ENCODE assay signal across 20 cellular contexts in genomic region chr15:89569090-89569745, GRCh38. TPM values are rescaled to one million over a fixed set of nuclear protein-coding genes. Genes with fewer than 3 reads are reported as not detected.
DNase-seq lines count a peak whose midpoint lies in the region; ATAC-seq, FAIRE-seq and TF ChIP-seq lines count a peak whose summit lies in the region.
"Had no signal": no experiment of that assay in that cellular context is flagged by ENCODE, and none has a peak within 500 bp of the region (broad histone marks: within the 10 kb centered on the region; RNA-seq: fewer than 3 reads in every experiment).

No MANE protein-coding gene starts in this region.

- intact Hi-C loops in K562 (cut with micrococcal nuclease): no loop called here

- H3K79me2 ChIP-seq in K562 (ENCODE audit: control insufficient read depth, insufficient read depth, low read length): no peaks in the 10 kb centered on the region
- no peaks in the 10 kb centered on the region for H3K79me2 ChIP-seq in trophoblast cell (ENCODE audit: control insufficient read depth, insufficient read depth, low read length, poor library complexity)
- no peaks in the 10 kb centered on the region for H3K79me2 ChIP-seq in H9 (ENCODE audit: insufficient read depth, low read length)

- H3K9me1 ChIP-seq in K562 (ENCODE audit: control insufficient read depth, insufficient read depth, low read length): no peaks in the 10 kb centered on the region

- H2BK120ac ChIP-seq in trophoblast cell (ENCODE audit: insufficient read depth, low read length, poor library complexity) (no peak overlapping the region), H9 (ENCODE audit: low read depth, low read length, poor library complexity, severe bottlenecking) (no peak overlapping the region)

- no peak overlapping the region for H4K8ac ChIP-seq in trophoblast cell (ENCODE audit: low read depth, low read length)
- H4K8ac ChIP-seq in H9 (replicated peaks; ENCODE audit: insufficient read length, low read depth, low read length): no peak overlapping the region

- ATAC-seq in K562: no peak
- no peak for ATAC-seq in HG03039 (IDR thresholded peaks at IDR 0.05; ENCODE audit: unreplicated experiment)

- no peaks in the 10 kb centered on the region for H4K20me1 ChIP-seq in K562 (replicated peaks; ENCODE audit: control insufficient read depth, insufficient read depth, low read length)
- H4K20me1 ChIP-seq in H9 (ENCODE audit: control insufficient read depth, insufficient read depth, insufficient read length): no peaks in the 10 kb centered on the region

- H3K9ac ChIP-seq in K562 (ENCODE audit: insufficient read depth in 1 of 2, low read depth in 2 of 2, low read length in 2 of 2) (no peak overlapping the region), trophoblast cell (ENCODE audit: low read length) (no peak overlapping the region), H9 (ENCODE audit: extremely low read depth, insufficient read length, low read length) (no peak overlapping the region)

- H3K18ac ChIP-seq in trophoblast cell (ENCODE audit: low read length) (no peak overlapping the region), H9 (ENCODE audit: insufficient read length, low read depth, low read length) (no peak overlapping the region)

- WGBS in K562 (ENCODE audit: insufficient coverage, low coverage, missing lambda C conversion rate): 6% methylated on average over 6 of the region's 7 CpGs
- no CpG with 5 or more reads among the region's 7 CpGs for WGBS in trophoblast cell (ENCODE audit: extremely low coverage, insufficient coverage, insufficient read length)
- no CpG with 5 or more reads among the region's 7 CpGs for WGBS in H9 (ENCODE audit: extremely low coverage, insufficient read length, low lambda C conversion rate)

- H3K4me3 ChIP-seq in HEK293 (ENCODE audit: low read depth, low read length) (no peak overlapping the region), K562 (no peak overlapping the region), trophoblast cell (ENCODE audit: low read depth, low read length) (no peak overlapping the region)

- no peak overlapping the region for H4K12ac ChIP-seq in trophoblast cell (ENCODE audit: low read depth, low read length)

- H3K4me2 ChIP-seq in K562 (ENCODE audit: insufficient read depth, low read length): no peak overlapping the region
- no peak overlapping the region for H3K4me2 ChIP-seq in trophoblast cell (ENCODE audit: low read length)
- no peak overlapping the region for H3K4me2 ChIP-seq in H9 (ENCODE audit: insufficient read depth, insufficient read length, low read length)

- peak; percentile 4 for DNase-seq in ACHN
- DNase-seq in K562 (ENCODE audit: extremely low read depth in 1 of 4, low spot score in 3 of 4): no peak
- peak; percentile 81 to 86 for DNase-seq in trophoblast cell
- no peak for DNase-seq in HT-29 (ENCODE audit: low spot score)
- no peak for DNase-seq in H9
- DNase-seq: AML-193; C1 segment of cervical spinal cord; Calu3; CD4-positive, alpha-beta memory T cell; COR-L47; DMS53; DMS79 treated with DMSO at 0.1 percent for 48 hours; GF-D8; GOT3; HCEC 1CT had no signal

- H3T11ph ChIP-seq in H9 (ENCODE audit: low read length): no peak overlapping the region

- in situ Hi-C loops in ACHN (cut with HindIII; ENCODE audit: low pct_ligation_motif_present, low pct_unique_long_range_greater_than_20kb, low sequenced_read_pairs) (no loop called here), K562 (cut with MboI) (no loop called here)

- POLR2A ChIA-PET in HEK293 (lab: Yijun Ruan, JAX) (interaction anchor here (0.6 to 0.7 kb wide), 2 partner anchors 8 to 117 kb away, joined by 3 to 4 read pairs; no protein-coding TSS in a partner anchor), K562 (lab: Yijun Ruan, JAX) (no interaction called here)

- CTCF ChIA-PET in HEK293 (lab: Yijun Ruan, JAX): interaction anchor here (0.6 to 2.0 kb wide), 3 partner anchors 77 to 209 kb away, joined by 3 to 9 read pairs (median 5); no protein-coding TSS in a partner anchor
- CTCF ChIA-PET in K562 (lab: Yijun Ruan, JAX; ENCODE audit: low intra/inter-chr PET ratio): interaction anchor here (0.7 kb wide), 1 partner anchor 29 kb away, joined by 4 read pairs; no protein-coding TSS in a partner anchor

- H2AFZ ChIP-seq in K562 (ENCODE audit: low read depth, low read length) (no peak overlapping the region), trophoblast cell (ENCODE audit: insufficient read depth, low read length, poor library complexity) (no peak overlapping the region), H9 (ENCODE audit: low read length) (no peak overlapping the region)

- no TSS peak for BruUV-seq in K562 (replicated peaks; lab: Mats Ljungman, UMichigan)

- H2AK5ac ChIP-seq in trophoblast cell (ENCODE audit: low read length) (no peak overlapping the region), H9 (ENCODE audit: insufficient read length, low read length) (no peak overlapping the region)

- no peak for TF ChIP-seq POLR2A in K562 (conservative IDR thresholded peaks at IDR 0.05)

- H3K9me3 Mint-ChIP-seq in H9: peaks cover 3 to 13% of the 10 kb centered on the region in 2 experiments; a peak in 3 of 5 replicates

- H3K23ac ChIP-seq in trophoblast cell (ENCODE audit: low read length) (no peak overlapping the region), H9 (ENCODE audit: insufficient read length, low read depth, low read length) (no peak overlapping the region)

- peaks cover 5% of the 10 kb centered on the region for H3K27me3 Mint-ChIP-seq in H9 (ENCODE audit: low read depth)

- H4K91ac ChIP-seq in trophoblast cell (ENCODE audit: low read depth, low read length) (no peak overlapping the region), H9 (ENCODE audit: insufficient read length, low read depth, low read length) (no peak overlapping the region)

- no peak overlapping the region for H3K4me3 Mint-ChIP-seq in H9
- H3K4me3 Mint-ChIP-seq: CD4-positive, alpha-beta memory T cell had no signal

- H3K4ac ChIP-seq in trophoblast cell (ENCODE audit: low read depth, low read length) (no peak overlapping the region), H9 (ENCODE audit: low read depth, low read length) (no peak overlapping the region)

- H3K9me3 ChIP-seq in HEK293 (ENCODE audit: control insufficient read depth, insufficient read depth, low read depth, low read length) (no peaks in the 10 kb centered on the region), K562 (replicated peaks; ENCODE audit: control insufficient read depth, insufficient read depth, low read depth, low read length) (no peaks in the 10 kb centered on the region), trophoblast cell (ENCODE audit: insufficient read depth, low read depth, low read length) (no peaks in the 10 kb centered on the region), H9 (ENCODE audit: control insufficient read depth, low read depth, low read length) (no peaks in the 10 kb centered on the region)

- no peak overlapping the region for H2BK5ac ChIP-seq in trophoblast cell (ENCODE audit: low read depth, low read length, poor library complexity)
- H2BK5ac ChIP-seq in H9 (ENCODE audit: insufficient read length, low read length): no peak overlapping the region

- no peak overlapping the region for H2BK15ac ChIP-seq in H9 (ENCODE audit: low read depth, low read length)

- H2BK12ac ChIP-seq in trophoblast cell (ENCODE audit: low read length) (no peak overlapping the region), H9 (ENCODE audit: insufficient read length, low read depth, low read length) (no peak overlapping the region)

- H3K56ac ChIP-seq in H9 (ENCODE audit: insufficient read length, low read depth, low read length): no peak overlapping the region

- H3K36me3 ChIP-seq in HEK293 (ENCODE audit: control insufficient read depth in 2 of 2, insufficient read depth in 1 of 2, low read length in 2 of 2) (no peaks in the 10 kb centered on the region; a peak in 1 of 3 replicates), K562 (ENCODE audit: control insufficient read depth, insufficient read depth, low read length) (no peaks in the 10 kb centered on the region), trophoblast cell (ENCODE audit: control insufficient read depth in 1 of 2, insufficient read depth in 2 of 2, low read length in 2 of 2) (no peaks in the 10 kb centered on the region)

- no peak for TF ChIP-seq EP300 in K562 (IDR thresholded peaks at IDR 0.05; ENCODE audit: low read length)

- H2BK20ac ChIP-seq in H9 (ENCODE audit: low read depth, low read length, poor library complexity, severe bottlenecking): no peak overlapping the region

- no peaks in the 10 kb centered on the region for H3K23me2 ChIP-seq in H9 (ENCODE audit: insufficient read length, low read depth, low read length, poor library complexity, severe bottlenecking)

- no peak for FAIRE-seq in K562 (lab: Jason Lieb, UNC)
- FAIRE-seq: GM12891, GM18507, H54 had no signal

- H3K27ac ChIP-seq in HEK293 (ENCODE audit: extremely low read depth, low read depth, low read length) (no peak overlapping the region), K562 (ENCODE audit: extremely low read depth, low read depth, low read length) (no peak overlapping the region), trophoblast cell (ENCODE audit: low read depth, low read length) (no peak overlapping the region), H9 (ENCODE audit: insufficient read length, low read depth, low read length) (no peak overlapping the region)

- TF ChIP-seq CTCF in HEK293 (tag by site-specific recombination; IDR thresholded peaks at IDR 0.05) (no peak), K562 (IDR thresholded peaks at IDR 0.05 in 2 of 3, conservative IDR thresholded peaks at IDR 0.05 in 1 of 3; ENCODE audit: insufficient read depth in 2 of 3, low read depth in 1 of 3, low read length in 3 of 3) (no peak), H9 (conservative IDR thresholded peaks at IDR 0.05) (no peak)

- peaks cover 0 to 4% (median 0%) of the 10 kb centered on the region in 3 experiments; a peak in 1 of 7 replicates for H3K36me3 Mint-ChIP-seq in H9 (ENCODE audit: insufficient read depth in 1 of 3, low read depth in 3 of 3)
- H3K36me3 Mint-ChIP-seq: CD4-positive, alpha-beta memory T cell had no signal

- no peak overlapping the region for H3K14ac ChIP-seq in trophoblast cell (ENCODE audit: low read length)
- no peak overlapping the region for H3K14ac ChIP-seq in H9 (ENCODE audit: insufficient read depth, low read length)

- H3K4me1 Mint-ChIP-seq in H9: peaks cover 0 to 2% of the 10 kb centered on the region in 2 experiments; a peak in 2 of 4 replicates
- H3K4me1 Mint-ChIP-seq: CD4-positive, alpha-beta memory T cell had no signal

- H3K27me3 ChIP-seq in K562 (ENCODE audit: control insufficient read depth in 2 of 2, insufficient read depth in 2 of 2, low read length in 2 of 2): peaks cover 3 to 11% of the 10 kb centered on the region in 2 experiments; a peak in 3 of 5 replicates
- no peaks in the 10 kb centered on the region for H3K27me3 ChIP-seq in trophoblast cell (ENCODE audit: insufficient read depth, low read length)
- H3K27me3 ChIP-seq in H9 (ENCODE audit: insufficient read depth, low read length): no peaks in the 10 kb centered on the region

- H3K4me1 ChIP-seq in HEK293 (ENCODE audit: control insufficient read depth, insufficient read depth, low read length): no peaks in the 10 kb centered on the region
- no peaks in the 10 kb centered on the region for H3K4me1 ChIP-seq in K562 (replicated peaks in 1 of 2; ENCODE audit: control insufficient read depth in 2 of 2, insufficient read depth in 2 of 2, low read length in 2 of 2)
- peaks cover 0 to 4% of the 10 kb centered on the region in 2 experiments for H3K4me1 ChIP-seq in trophoblast cell (ENCODE audit: control insufficient read depth in 1 of 2, insufficient read depth in 2 of 2, low read length in 2 of 2)
- 0 out of 2 replicates have a peak, but pooled peaks cover 2% of the 10 kb centered on the region for H3K4me1 ChIP-seq in H9 (ENCODE audit: insufficient read depth, low read length)

- H3K27ac Mint-ChIP-seq in H9: no peak overlapping the region
- H3K27ac Mint-ChIP-seq: CD4-positive, alpha-beta memory T cell had no signal

- peaks cover 3% of the 10 kb centered on the region for H3K79me1 ChIP-seq in trophoblast cell (ENCODE audit: low read length)
- H3K79me1 ChIP-seq in H9 (ENCODE audit: insufficient read depth, low read depth, low read length, poor library complexity, severe bottlenecking): no peaks in the 10 kb centered on the region

- no peak for TF ChIP-seq RAD21 in K562 (CRISPR knock-in tag; conservative IDR thresholded peaks at IDR 0.05 in 1 of 2, IDR thresholded peaks at IDR 0.05 in 1 of 2)

- H4K5ac ChIP-seq in H9 (ENCODE audit: insufficient read length, low read depth, low read length): no peak overlapping the region

RNA-seq across cellular contexts. Expression of gene TICRR, which starts 6.1 kb away (rescaled TPM):
- total RNA-seq in K562 (2011; cell fraction: chromatin; rRNA removed; ENCODE audit: low replicate concordance): 76.1 and 83.1 TPM in 2 replicates
- 43.7 and 48.0 TPM in 2 replicates for total RNA-seq in K562 (2011; cell fraction: nucleolus; rRNA removed)
- 38.6 and 46.9 TPM in 2 replicates for total RNA-seq in K562 (2011; cell fraction: nucleoplasm; rRNA removed)
- total RNA-seq in K562 (2014; rRNA removed) (13.8 and 14.8 TPM in 2 replicates), K562 (2014; rRNA removed; fragmentation: Illumina TruSeq; extraction: Trizol) (11.4 and 11.8 TPM in 2 replicates), K562 (2015; rRNA removed; fragmentation: Illumina TruSeq; extraction: Trizol) (11.9 and 12.3 TPM in 2 replicates), K562 (2021) (21.0 and 22.9 TPM in 2 replicates), H9 (2021) (26.0 TPM in 2 replicates)
- polyA plus RNA-seq in K562 (2011; rRNA removed) (13.7 and 17.2 TPM in 2 replicates), K562 (2014; fragmentation: Illumina TruSeq; extraction: Trizol) (19.2 and 22.0 TPM in 2 replicates), K562 (2014; fragmentation: Nextera tagmentation; extraction: Ambion mirVana) (1 to 10 TPM in 1 of 2 experiments, under 1 TPM in 1; 0.84 to 1.0 TPM), K562 (2014; rRNA removed) (13.7 and 14.2 TPM in 2 replicates)
- 9.4 and 10.6 TPM in 2 replicates for polyA plus RNA-seq in K562 (2011; cell fraction: cytosol; rRNA removed)
- polyA plus RNA-seq in K562 (2011; cell fraction: nucleus; rRNA removed): 45.6 and 60.9 TPM in 2 replicates
- polyA plus RNA-seq in K562 (2012): 12.5 and 13.0 TPM in 2 replicates
- polyA minus RNA-seq in K562 (2011; rRNA and poly(A)+ RNA removed): 24.1 and 29.5 TPM in 2 replicates
- 14.7 and 15.0 TPM in 2 replicates for polyA minus RNA-seq in K562 (2011; cell fraction: cytosol; rRNA and poly(A)+ RNA removed)
- 32.3 and 48.4 TPM in 2 replicates for polyA minus RNA-seq in K562 (2011; cell fraction: nucleus; rRNA and poly(A)+ RNA removed)
- polyA plus RNA-seq in trophoblast cell (2013): 6.2 and 7.2 TPM in 2 replicates
- 14.9 and 15.2 TPM in 2 replicates for total RNA-seq in HT-29 (2014; rRNA removed; shearing (Covaris generic))

Comparison
In these comparisons a context has a peak if more than half of its experiments do, and no peak if none do; other contexts are left out.
1. DNase-seq: peak in ACHN (single experiment) and trophoblast cell (2 of 2); none in K562 (0 of 4), HT-29 (single experiment) and H9 (single experiment).